Comparison of ENCODE assay signal across 20 cellular contexts in the genomic region with DNA sequence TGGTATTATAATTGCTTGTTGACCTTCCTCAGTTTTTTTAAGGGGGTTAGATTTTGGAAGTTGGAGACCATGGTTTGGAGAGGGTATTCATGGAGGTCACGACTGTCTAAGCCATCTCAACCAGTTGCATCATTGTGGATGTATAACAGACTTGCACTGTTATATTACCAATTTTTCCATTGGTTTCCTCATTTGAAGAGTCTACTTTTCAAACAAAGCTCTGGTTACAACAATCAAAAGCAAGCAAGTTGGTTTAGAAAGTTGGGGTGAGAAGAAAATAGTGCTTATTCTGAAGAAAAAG.
DNase-seq lines count a peak whose midpoint lies in the region; ATAC-seq and TF ChIP-seq lines count a peak whose summit lies in the region.
"Had no signal": no experiment of that assay in that cellular context is flagged by ENCODE, and none has a peak within 500 bp of the region (broad histone marks: within the 10 kb centered on the region; RNA-seq: fewer than 3 reads in every experiment).

No MANE protein-coding gene starts in this region.

- H3K4me1 Mint-ChIP-seq in H9 (peaks cover 2 to 3% of the 10 kb centered on the region in 2 experiments; a peak in 3 of 4 replicates), memory B cell (peaks cover 7% of the 10 kb centered on the region)
- H3K4me1 Mint-ChIP-seq: brain, neural progenitor cell had no signal

- H3K27ac ChIP-seq in 22Rv1 (no peak overlapping the region), H9 (ENCODE audit: insufficient read length, low read depth, low read length) (no peak overlapping the region), Panc1 (ENCODE audit: low read length) (no peak overlapping the region), substantia nigra (ENCODE audit: low read depth, low read length, poor library complexity, severe bottlenecking) (no peak overlapping the region)
- H3K27ac ChIP-seq: A549, epithelial cell of prostate, lower lobe of right lung, neural progenitor cell, PC-9, right lobe of liver, tibial nerve, VCaP had no signal

- H3K9ac ChIP-seq in H9 (ENCODE audit: extremely low read depth, insufficient read length, low read length): no peak overlapping the region
- H3K9ac ChIP-seq: neural progenitor cell had no signal

- no peak overlapping the region for H2AFZ ChIP-seq in H9 (ENCODE audit: low read length)
- H2AFZ ChIP-seq: neural progenitor cell, PC-9 had no signal

- in situ Hi-C loops in Panc1 (cut with HindIII; ENCODE audit: low pct_unique_long_range_greater_than_20kb, low sequenced_read_pairs): no loop called here

- no peak overlapping the region for H4K8ac ChIP-seq in H9 (replicated peaks; ENCODE audit: insufficient read length, low read depth, low read length)

- BruUV-seq in Panc1 (replicated peaks; lab: Mats Ljungman, UMichigan): no TSS peak

- no peak overlapping the region for H4K5ac ChIP-seq in H9 (ENCODE audit: insufficient read length, low read depth, low read length)

- H3K4me3 Mint-ChIP-seq in H9: no peak overlapping the region
- no peak overlapping the region for H3K4me3 Mint-ChIP-seq in memory B cell
- H3K4me3 Mint-ChIP-seq: brain; neural progenitor cell; stimulated activated naive CD8-positive, alpha-beta T cell treated with anti-CD3 and anti-CD28 coated beads, Interleukin-15, Interleukin-2, amounts not matched to agents 100 ng/mL and 50 ng/mL, for 24 hours had no signal

- DNase-seq in H9 (no peak), Panc1 (ENCODE audit: low read depth, low spot score) (no peak), memory B cell (ENCODE audit: low spot score in 2 of 2) (no peak), NCI-H226 (no peak), NCI-H1092 (lab: John Stamatoyannopoulos, UW) (no peak), substantia nigra (lab: John Stamatoyannopoulos, UW) (no peak)
- DNase-seq: DMS79, SIG-M5 had no signal

- H3K23ac ChIP-seq in H9 (ENCODE audit: insufficient read length, low read depth, low read length): no peak overlapping the region

- H3K36me3 ChIP-seq in Panc1 (ENCODE audit: control insufficient read depth, insufficient read depth, low read length): no peaks in the 10 kb centered on the region
- H3K36me3 ChIP-seq: lower lobe of right lung, neural progenitor cell, right lobe of liver had no signal

- no peak overlapping the region for H3K4me3 ChIP-seq in Panc1 (ENCODE audit: low read depth in 2 of 2, low read length in 2 of 2)
- H3K4me3 ChIP-seq: A549, lower lobe of right lung, neural progenitor cell, PC-9, right lobe of liver, tibial nerve had no signal

- H3K27me3 Mint-ChIP-seq in H9 (ENCODE audit: low read depth) (no peaks in the 10 kb centered on the region), memory B cell (no peaks in the 10 kb centered on the region)
- H3K27me3 Mint-ChIP-seq: brain; stimulated activated naive CD8-positive, alpha-beta T cell treated with anti-CD3 and anti-CD28 coated beads, Interleukin-15, Interleukin-2, amounts not matched to agents 100 ng/mL and 50 ng/mL, for 24 hours had no signal

- intact Hi-C loops in Panc1 (cut with micrococcal nuclease; ENCODE audit: unreplicated experiment): loop anchor here (1.0 kb wide), 1 partner anchor 50 kb away; no protein-coding TSS in a partner anchor

- no peak overlapping the region for H2BK15ac ChIP-seq in H9 (ENCODE audit: low read depth, low read length)

- H3K4me2 ChIP-seq in H9 (ENCODE audit: insufficient read depth, insufficient read length, low read length): no peak overlapping the region
- H3K4me2 ChIP-seq: A549, neural progenitor cell, PC-9 had no signal

- POLR2A ChIA-PET in Panc1 (lab: Charles Lee): no interaction called here

- H2BK20ac ChIP-seq in H9 (ENCODE audit: low read depth, low read length, poor library complexity, severe bottlenecking): no peak overlapping the region

- H2AK5ac ChIP-seq in H9 (ENCODE audit: insufficient read length, low read length): no peak overlapping the region

- H4K91ac ChIP-seq in H9 (ENCODE audit: insufficient read length, low read depth, low read length): no peak overlapping the region

- no peak overlapping the region for H2BK12ac ChIP-seq in H9 (ENCODE audit: insufficient read length, low read depth, low read length)

- no peak overlapping the region for H3K4ac ChIP-seq in H9 (ENCODE audit: low read depth, low read length)

- no peak overlapping the region for H2BK120ac ChIP-seq in H9 (ENCODE audit: low read depth, low read length, poor library complexity, severe bottlenecking)

- CTCF ChIA-PET in Panc1 (lab: Charles Lee): no interaction called here

- no peaks in the 10 kb centered on the region for H3K27me3 ChIP-seq in H9 (ENCODE audit: insufficient read depth, low read length)
- no peaks in the 10 kb centered on the region for H3K27me3 ChIP-seq in Panc1 (ENCODE audit: control insufficient read depth, insufficient read depth, low read length)
- H3K27me3 ChIP-seq: neural progenitor cell, right lobe of liver, tibial nerve had no signal

- H3K9me3 ChIP-seq in H9 (ENCODE audit: control insufficient read depth, low read depth, low read length): no peaks in the 10 kb centered on the region
- H3K9me3 ChIP-seq in Panc1 (ENCODE audit: control insufficient read depth, insufficient read depth, low read depth, low read length): no peaks in the 10 kb centered on the region
- H3K9me3 ChIP-seq: A549, lower lobe of right lung, right lobe of liver, tibial nerve had no signal

- ATAC-seq in Panc1 (no peak), memory B cell (ENCODE audit: low read depth) (no peak), GM18870 (IDR thresholded peaks at IDR 0.05; ENCODE audit: unreplicated experiment) (no peak)

- H3K23me2 ChIP-seq in H9 (ENCODE audit: insufficient read length, low read depth, low read length, poor library complexity, severe bottlenecking): no peaks in the 10 kb centered on the region

- no peaks in the 10 kb centered on the region for H3K4me1 ChIP-seq in H9 (ENCODE audit: insufficient read depth, low read length)
- no peaks in the 10 kb centered on the region for H3K4me1 ChIP-seq in Panc1 (ENCODE audit: control insufficient read depth, insufficient read depth, low read length)
- H3K4me1 ChIP-seq: neural progenitor cell had no signal

- H3K56ac ChIP-seq in H9 (ENCODE audit: insufficient read length, low read depth, low read length): no peak overlapping the region

- no CpG with 5 or more reads among the region's 1 CpG for WGBS in H9 (ENCODE audit: extremely low coverage, insufficient read length, low lambda C conversion rate)

- H3T11ph ChIP-seq in H9 (ENCODE audit: low read length): no peak overlapping the region

- no peak overlapping the region for H3K14ac ChIP-seq in H9 (ENCODE audit: insufficient read depth, low read length)

- no peaks in the 10 kb centered on the region for H3K79me2 ChIP-seq in H9 (ENCODE audit: insufficient read depth, low read length)

- peak; percentile 59 for TF ChIP-seq CTCF in 22Rv1 (IDR thresholded peaks at IDR 0.05)
- TF ChIP-seq CTCF in H9 (conservative IDR thresholded peaks at IDR 0.05): peak; percentile 12; the same call in 1 of the 3 replicates
- peak; percentile 54 for TF ChIP-seq CTCF in Panc1 (IDR thresholded peaks at IDR 0.05)

- no peak overlapping the region for H2BK5ac ChIP-seq in H9 (ENCODE audit: insufficient read length, low read length)

- H3K18ac ChIP-seq in H9 (ENCODE audit: insufficient read length, low read depth, low read length): no peak overlapping the region

- no peaks in the 10 kb centered on the region for H3K79me1 ChIP-seq in H9 (ENCODE audit: insufficient read depth, low read depth, low read length, poor library complexity, severe bottlenecking)

- H3K27ac Mint-ChIP-seq in H9 (no peak overlapping the region), memory B cell (peak overlapping the region; percentile 92)
- H3K27ac Mint-ChIP-seq: brain; stimulated activated naive CD8-positive, alpha-beta T cell treated with anti-CD3 and anti-CD28 coated beads, Interleukin-15, Interleukin-2, amounts not matched to agents 100 ng/mL and 50 ng/mL, for 24 hours had no signal

- no peaks in the 10 kb centered on the region for H3K9me3 Mint-ChIP-seq in H9
- H3K9me3 Mint-ChIP-seq in memory B cell: no peaks in the 10 kb centered on the region
- H3K9me3 Mint-ChIP-seq: brain; neural progenitor cell; stimulated activated naive CD8-positive, alpha-beta T cell treated with anti-CD3 and anti-CD28 coated beads, Interleukin-15, Interleukin-2, amounts not matched to agents 100 ng/mL and 50 ng/mL, for 24 hours had no signal

- H3K36me3 Mint-ChIP-seq in H9 (ENCODE audit: insufficient read depth in 1 of 3, low read depth in 3 of 3) (peaks cover 0 to 4% (median 0%) of the 10 kb centered on the region in 3 experiments; a peak in 1 of 7 replicates), memory B cell (peaks cover 2% of the 10 kb centered on the region)
- H3K36me3 Mint-ChIP-seq: brain, neural progenitor cell had no signal

- H4K20me1 ChIP-seq in H9 (ENCODE audit: control insufficient read depth, insufficient read depth, insufficient read length): no peaks in the 10 kb centered on the region
